8 cellular contexts compared by ENCODE assay signal in the genomic region with DNA sequence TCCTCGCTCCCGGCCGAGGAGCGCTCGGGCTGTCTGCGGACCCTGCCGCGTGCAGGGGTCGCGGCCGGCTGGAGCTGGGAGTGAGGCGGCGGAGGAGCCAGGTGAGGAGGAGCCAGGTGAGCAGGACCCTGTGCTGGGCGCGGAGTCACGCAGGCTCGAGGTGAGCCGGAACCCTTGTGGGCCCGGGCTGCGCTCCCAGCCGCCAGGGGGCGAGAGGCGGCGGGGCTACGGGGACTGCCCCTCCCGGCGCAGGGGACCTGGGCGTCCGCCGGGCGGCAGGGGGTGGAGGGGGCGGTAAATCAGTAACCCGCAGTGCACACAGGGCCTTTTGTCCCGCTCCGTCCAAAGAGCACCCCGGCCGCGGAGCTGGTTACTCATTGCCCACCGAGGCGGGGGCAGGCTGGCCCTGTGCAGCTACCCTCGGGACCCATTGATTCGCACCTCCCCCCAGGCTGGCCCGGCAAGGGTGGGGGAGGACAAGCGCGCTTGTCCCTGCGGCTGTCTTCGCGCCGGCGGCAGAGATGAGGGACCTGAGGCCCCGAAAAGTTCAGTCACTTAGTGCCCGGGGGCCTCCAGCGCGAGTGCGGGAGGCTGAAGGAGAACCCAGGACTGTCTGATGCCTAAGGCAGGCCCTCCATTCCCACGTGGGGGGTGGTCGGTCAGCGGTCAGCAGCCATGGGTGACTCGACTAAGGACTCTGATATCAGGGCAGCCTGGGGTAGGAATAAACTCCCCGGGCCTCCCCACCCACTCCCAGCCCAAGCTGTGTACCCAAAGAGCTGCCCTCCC. TPM values are rescaled to one million over a fixed set of nuclear protein-coding genes. Genes with fewer than 3 reads are reported as not detected.
DNase-seq lines count a peak whose midpoint lies in the region; ATAC-seq lines count a peak whose summit lies in the region.

No MANE protein-coding gene starts in this region.

- peaks cover 2% of the 10 kb centered on the region for H3K4me1 Mint-ChIP-seq in activated naive CD8-positive, alpha-beta T cell treated with anti-CD3 and anti-CD28 coated beads for 36 hours

- peak overlapping the region; percentile 84 for H3K9ac ChIP-seq in iPS-20b (ENCODE audit: low read depth, low read length)

- no peak overlapping the region for H3K27ac Mint-ChIP-seq in activated naive CD8-positive, alpha-beta T cell treated with anti-CD3 and anti-CD28 coated beads for 36 hours

- in situ Hi-C loops in SK-MEL-5 (cut with HindIII; ENCODE audit: low pct_unique_long_range_greater_than_20kb, low sequenced_read_pairs): no loop called here

- H3K4me1 ChIP-seq in iPS-20b (ENCODE audit: insufficient read depth, low read length): peaks cover 4% of the 10 kb centered on the region; the same call in 1 of the 2 replicates

- H3K27me3 Mint-ChIP-seq in activated naive CD8-positive, alpha-beta T cell treated with anti-CD3 and anti-CD28 coated beads for 36 hours: peaks cover 26% of the 10 kb centered on the region

- no peaks in the 10 kb centered on the region for H3K9me3 Mint-ChIP-seq in activated naive CD8-positive, alpha-beta T cell treated with anti-CD3 and anti-CD28 coated beads for 36 hours

- no peaks in the 10 kb centered on the region for H3K36me3 Mint-ChIP-seq in activated naive CD8-positive, alpha-beta T cell treated with anti-CD3 and anti-CD28 coated beads for 36 hours

- H3K36me3 ChIP-seq in iPS-20b (ENCODE audit: insufficient read depth, low read depth, low read length): peaks cover 20% of the 10 kb centered on the region

- H3K4me3 Mint-ChIP-seq in activated naive CD8-positive, alpha-beta T cell treated with anti-CD3 and anti-CD28 coated beads for 36 hours: peak overlapping the region; percentile 19

- DNase-seq in AG08396 (ENCODE audit: low spot score): peak; percentile 60
- peak; percentile 52 for DNase-seq in SK-MEL-5 (ENCODE audit: low read depth, low spot score)
- DNase-seq in activated naive CD8-positive, alpha-beta T cell treated with anti-CD3 and anti-CD28 coated beads for 36 hours: peak; percentile 76
- peak in 3 of 4 experiments; percentile 18 to 34 (median 23) for DNase-seq in stimulated activated CD4-positive, alpha-beta T cell treated with anti-CD3 and anti-CD28 coated beads, Interleukin-1b, Interleukin-23, amount 100 ng/mL, for 24 hours (ENCODE audit: low read depth in 4 of 4, low spot score in 1 of 4)
- no peak for DNase-seq in MV-4-11 (lab: John Stamatoyannopoulos, UW)

- ATAC-seq in GM18909 (IDR thresholded peaks at IDR 0.05; ENCODE audit: poor library complexity, unreplicated experiment) (peak; percentile 75), HG03280 (IDR thresholded peaks at IDR 0.05; ENCODE audit: unreplicated experiment) (peak; percentile 65)

- peak overlapping the region; percentile 63 for H3K27ac ChIP-seq in iPS-20b (ENCODE audit: low read length)

- H3K27me3 ChIP-seq in iPS-20b (ENCODE audit: insufficient read depth, low read length): no peaks in the 10 kb centered on the region

- H3K9me3 ChIP-seq in iPS-20b (ENCODE audit: insufficient read depth, low read depth, low read length): no peaks in the 10 kb centered on the region

- peak overlapping the region; percentile 84 for H3K4me3 ChIP-seq in iPS-20b (ENCODE audit: low read length)

RNA-seq across cellular contexts. Expression of gene FGFR4, which starts 0.4 kb away (rescaled TPM):
- total RNA-seq in SK-MEL-5 (2014; rRNA removed; shearing (Covaris generic)): 15.2 and 16.6 TPM in 2 replicates
- 25.7 and 28.6 TPM in 2 replicates for polyA plus RNA-seq in SK-MEL-5 (2015; cell fraction: cytosol; rRNA removed)
- 20.6 and 37.5 TPM in 2 replicates for polyA plus RNA-seq in SK-MEL-5 (2015; cell fraction: nucleus; rRNA removed)
- 1 to 10 TPM; 1.4 to 1.5 TPM for total RNA-seq in activated naive CD8-positive, alpha-beta T cell treated with anti-CD3 and anti-CD28 coated beads for 36 hours

RNA-seq across cellular contexts. Expression of gene NSD1, which starts 46.5 kb away (rescaled TPM):
- total RNA-seq in SK-MEL-5 (2014; rRNA removed; shearing (Covaris generic)): 21.9 and 23.5 TPM in 2 replicates
- polyA plus RNA-seq in SK-MEL-5 (2015; cell fraction: cytosol; rRNA removed): 12.6 and 15.0 TPM in 2 replicates
- polyA plus RNA-seq in SK-MEL-5 (2015; cell fraction: nucleus; rRNA removed): 12.1 and 17.0 TPM in 2 replicates
- total RNA-seq in activated naive CD8-positive, alpha-beta T cell treated with anti-CD3 and anti-CD28 coated beads for 36 hours: 10 to 100 TPM; 64.0 to 66.4 TPM
